ENCODE assay signal across 9 cellular contexts in the genomic region with DNA sequence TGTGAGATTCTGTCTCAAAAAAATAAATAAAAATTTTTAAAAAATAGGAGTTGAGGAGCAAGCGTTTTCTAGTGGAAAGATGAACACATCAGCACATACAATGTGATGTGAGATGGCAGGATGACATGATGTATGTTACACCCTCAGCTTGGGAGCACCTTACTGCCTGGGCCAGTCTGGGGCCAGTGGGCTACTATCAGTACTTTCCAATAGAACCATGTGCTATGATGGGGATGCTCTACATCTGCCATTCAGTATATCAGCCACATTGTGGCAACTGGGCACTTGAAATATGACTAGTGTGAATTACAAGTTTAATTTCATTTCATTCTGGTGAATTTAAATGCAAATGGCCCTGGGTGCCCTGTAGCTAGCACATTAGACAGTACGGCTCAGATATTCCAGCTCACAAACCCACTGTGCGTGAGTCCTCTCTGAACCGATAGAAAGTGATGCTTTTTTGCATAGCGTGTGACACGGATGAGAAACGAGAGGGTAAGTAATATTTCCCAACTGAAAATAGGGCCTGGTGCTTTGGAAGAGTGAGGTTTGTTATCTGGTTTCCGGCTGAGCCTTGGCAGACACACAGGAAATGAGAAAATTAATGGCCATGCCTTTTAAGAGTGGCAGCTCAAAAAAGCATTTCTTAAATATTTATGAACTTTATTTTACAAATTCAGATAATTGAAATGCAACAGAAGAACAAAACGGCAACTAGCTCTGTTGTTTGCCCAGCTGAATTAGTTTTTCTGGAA.
DNase-seq lines count a peak whose midpoint lies in the region; ATAC-seq, FAIRE-seq and TF ChIP-seq lines count a peak whose summit lies in the region.
"Had no signal": no experiment of that assay in that cellular context is flagged by ENCODE, and none has a peak within 500 bp of the region (broad histone marks: within the 10 kb centered on the region; RNA-seq: fewer than 3 reads in every experiment).

No MANE protein-coding gene starts in this region.

- TF ChIP-seq EP300 in stomach (IDR thresholded peaks at IDR 0.05): no peak

- H3K27me3 Mint-ChIP-seq in central memory CD8-positive, alpha-beta T cell: no peaks in the 10 kb centered on the region

- peaks cover 17% of the 10 kb centered on the region for H3K36me3 Mint-ChIP-seq in central memory CD8-positive, alpha-beta T cell (ENCODE audit: insufficient read depth)

- intact Hi-C loops in stomach (cut with DNase I; ENCODE audit: low total_unique reads): loop anchor here (10.0 kb wide), 1 partner anchor 186 kb away; no protein-coding TSS in a partner anchor

- peak; percentile 43 for DNase-seq in GDM1 (lab: John Stamatoyannopoulos, UW)
- DNase-seq in NCI-H2081 treated with DMSO at 0.1 percent for 48 hours (lab: John Stamatoyannopoulos, UW): peak; percentile 78
- no peak for DNase-seq in central memory CD8-positive, alpha-beta T cell (ENCODE audit: low spot score in 2 of 2)
- no peak for DNase-seq in stomach
- no peak for DNase-seq in D721Med (ENCODE audit: insufficient read length, low spot score)
- DNase-seq in HCEC 1CT: no peak
- no peak for DNase-seq in LoVo (ENCODE audit: low spot score)

- peak; percentile 63 for ATAC-seq in GM21619 (IDR thresholded peaks at IDR 0.05; ENCODE audit: unreplicated experiment)
- ATAC-seq in central memory CD8-positive, alpha-beta T cell (replicated peaks; ENCODE audit: extremely low read depth, poor library complexity, severe bottlenecking): no peak

- no peak for FAIRE-seq in D721Med (lab: Jason Lieb, UNC)
- FAIRE-seq: colon had no signal

- H3K4me1 ChIP-seq in stomach: peaks cover 15 to 51% (median 30%) of the 10 kb centered on the region in 4 donors

- no peaks in the 10 kb centered on the region for H3K27me3 ChIP-seq in stomach

- H3K27ac Mint-ChIP-seq in central memory CD8-positive, alpha-beta T cell (ENCODE audit: low read depth): peak overlapping the region; percentile 50

- H3K4me3 Mint-ChIP-seq in central memory CD8-positive, alpha-beta T cell: no peak overlapping the region

- peaks cover 8 to 57% (median 52%) of the 10 kb centered on the region in 4 donors for H3K36me3 ChIP-seq in stomach

- H3K9me3 ChIP-seq in stomach: no peaks in the 10 kb centered on the region

- TF ChIP-seq POLR2A in stomach (IDR thresholded peaks at IDR 0.05): no peak

- H3K27ac ChIP-seq in stomach: peak overlapping the region in 4 of 5 donors; percentile 4 to 57 (median 26)

- no peak overlapping the region for H3K4me3 ChIP-seq in stomach

- 30 to 45% (median 35%) methylated on average over 9 of the region's 9 CpGs for WGBS in stomach, 5 donors

- no peak for TF ChIP-seq CTCF in stomach (IDR thresholded peaks at IDR 0.05)
- no peak for TF ChIP-seq CTCF in D721Med (IDR thresholded peaks at IDR 0.05; ENCODE audit: insufficient read depth, missing control alignments)

- H3K4me1 Mint-ChIP-seq in central memory CD8-positive, alpha-beta T cell: peaks cover 6% of the 10 kb centered on the region

- H3K9me3 Mint-ChIP-seq in central memory CD8-positive, alpha-beta T cell: no peaks in the 10 kb centered on the region

Comparison
In these comparisons a context has a peak if more than half of its experiments do, and no peak if none do; other contexts are left out.
1. DNase-seq: peak in GDM1 (single experiment) and NCI-H2081 treated with DMSO at 0.1 percent for 48 hours (single experiment); none in central memory CD8-positive, alpha-beta T cell (0 of 2), stomach (single experiment), D721Med (single experiment), HCEC 1CT (single experiment) and LoVo (single experiment).